1 cellular context compared by ENCODE assay signal in the genomic region with DNA sequence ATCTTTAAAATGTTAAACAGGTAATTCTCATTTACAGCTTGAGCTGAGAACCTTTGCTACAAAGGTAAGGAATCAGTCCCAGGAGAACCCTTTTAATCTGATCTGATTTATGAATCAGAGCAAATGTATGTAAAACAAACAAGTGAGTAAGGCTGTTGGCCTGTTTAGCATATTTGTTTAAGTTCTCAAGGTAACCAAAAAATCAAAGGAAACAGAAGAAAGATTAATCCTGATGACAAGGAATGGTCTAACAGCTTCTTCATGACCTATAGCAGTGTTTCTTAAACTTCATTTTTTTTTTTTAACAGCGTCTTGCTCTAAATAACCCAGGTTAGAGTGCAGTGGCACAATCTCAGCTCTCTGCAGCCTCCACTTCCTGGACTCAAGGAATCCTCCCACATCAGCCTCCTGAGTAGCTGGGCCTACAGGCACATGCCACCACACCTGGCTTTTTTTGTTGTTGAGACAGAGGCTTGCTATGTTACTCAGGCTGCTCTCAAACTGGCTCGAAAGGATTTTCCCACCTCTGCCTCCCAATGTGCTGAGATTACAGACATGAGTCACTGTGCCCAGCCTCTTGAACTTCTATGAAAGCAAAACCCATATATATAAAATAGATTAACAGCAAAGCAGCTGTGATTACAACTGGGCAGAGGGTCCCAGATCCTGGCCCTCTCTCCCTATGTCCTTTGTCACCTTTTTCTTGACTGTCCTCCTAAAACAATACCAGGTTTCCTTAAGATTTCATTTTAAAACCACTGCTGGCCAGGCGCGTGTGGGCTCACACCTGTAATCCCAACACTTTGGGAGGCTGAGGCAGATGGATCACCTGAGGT.
TF ChIP-seq lines count a peak whose summit lies in the region.

No MANE protein-coding gene starts in this region.

TF ChIP-seq in A549, 52 proteins besides CTCF, POLR2A, EP300 and RAD21 (continued from another document):
- TF ChIP-seq MAX (IDR thresholded peaks at IDR 0.05) = peak; percentile 49; the same call in 1 of the 2 replicates
- no peak for TF ChIP-seq FOSB (CRISPR knock-in tag; IDR thresholded peaks at IDR 0.05)
- no peak for TF ChIP-seq BHLHE40 (IDR thresholded peaks at IDR 0.05; ENCODE audit: low read depth, low read length)
- peak; percentile 89; the same call in 1 of the 2 replicates for TF ChIP-seq GATA3 (IDR thresholded peaks at IDR 0.05; ENCODE audit: borderline replicate concordance)
- TF ChIP-seq NR3C1 (IDR thresholded peaks at IDR 0.05) = no peak
- no peak for TF ChIP-seq FOSL2 (IDR thresholded peaks at IDR 0.05)
- TF ChIP-seq FOSL2 (CRISPR knock-in tag; IDR thresholded peaks at IDR 0.05) = peak; percentile 90
- TF ChIP-seq POLR2AphosphoS2 (conservative IDR thresholded peaks at IDR 0.05; ENCODE audit: low read length) = no peak
- TF ChIP-seq PBX3 (IDR thresholded peaks at IDR 0.05) = no peak; the same call in 1 of the 2 replicates
- no peak for TF ChIP-seq HOXB5 (CRISPR knock-in tag; IDR thresholded peaks at IDR 0.05)
- TF ChIP-seq RFX5 (IDR thresholded peaks at IDR 0.05) = no peak
- no peak for TF ChIP-seq REST (IDR thresholded peaks at IDR 0.05)
- TF ChIP-seq ELK1 (IDR thresholded peaks at IDR 0.05; ENCODE audit: low read depth, low read length) = no peak
- no peak for TF ChIP-seq ATOH8 (CRISPR knock-in tag; IDR thresholded peaks at IDR 0.05; ENCODE audit: low read depth)
- no peak for TF ChIP-seq CBX8 (IDR thresholded peaks at IDR 0.05)
- TF ChIP-seq MAFK (IDR thresholded peaks at IDR 0.05; ENCODE audit: partially characterized antibody) = no peak
- no peak for TF ChIP-seq RNF2 (IDR thresholded peaks at IDR 0.05; ENCODE audit: borderline replicate concordance, low read depth)
- TF ChIP-seq, protein P1, sequence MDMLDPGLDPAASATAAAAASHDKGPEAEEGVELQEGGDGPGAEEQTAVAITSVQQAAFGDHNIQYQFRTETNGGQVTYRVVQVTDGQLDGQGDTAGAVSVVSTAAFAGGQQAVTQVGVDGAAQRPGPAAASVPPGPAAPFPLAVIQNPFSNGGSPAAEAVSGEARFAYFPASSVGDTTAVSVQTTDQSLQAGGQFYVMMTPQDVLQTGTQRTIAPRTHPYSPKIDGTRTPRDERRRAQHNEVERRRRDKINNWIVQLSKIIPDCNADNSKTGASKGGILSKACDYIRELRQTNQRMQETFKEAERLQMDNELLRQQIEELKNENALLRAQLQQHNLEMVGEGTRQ (IDR thresholded peaks at IDR 0.05) = no peak
- no peak for TF ChIP-seq ZC3H11A (IDR thresholded peaks at IDR 0.05)
- peak; percentile 11 for TF ChIP-seq ZFP36 (IDR thresholded peaks at IDR 0.05; ENCODE audit: borderline replicate concordance, partially characterized antibody)
- no peak for TF ChIP-seq HDAC2 (IDR thresholded peaks at IDR 0.05)
- TF ChIP-seq JUN (IDR thresholded peaks at IDR 0.05) = peak in 1 of 2 experiments; percentile 24; a peak in 1 of 5 replicates
- no peak for TF ChIP-seq NPAS2 (CRISPR knock-in tag; IDR thresholded peaks at IDR 0.05; ENCODE audit: borderline replicate concordance)
- TF ChIP-seq CHD4 (IDR thresholded peaks at IDR 0.05; ENCODE audit: borderline replicate concordance) = no peak
- peak in 1 of 2 experiments; percentile 9; a peak in 1 of 4 replicates for TF ChIP-seq CEBPB (IDR thresholded peaks at IDR 0.05)
- no peak for TF ChIP-seq HOXA7 (CRISPR knock-in tag; IDR thresholded peaks at IDR 0.05)
- no peak for TF ChIP-seq BCL3 (IDR thresholded peaks at IDR 0.05)
